13 cellular contexts compared by ENCODE assay signal in the genomic region with DNA sequence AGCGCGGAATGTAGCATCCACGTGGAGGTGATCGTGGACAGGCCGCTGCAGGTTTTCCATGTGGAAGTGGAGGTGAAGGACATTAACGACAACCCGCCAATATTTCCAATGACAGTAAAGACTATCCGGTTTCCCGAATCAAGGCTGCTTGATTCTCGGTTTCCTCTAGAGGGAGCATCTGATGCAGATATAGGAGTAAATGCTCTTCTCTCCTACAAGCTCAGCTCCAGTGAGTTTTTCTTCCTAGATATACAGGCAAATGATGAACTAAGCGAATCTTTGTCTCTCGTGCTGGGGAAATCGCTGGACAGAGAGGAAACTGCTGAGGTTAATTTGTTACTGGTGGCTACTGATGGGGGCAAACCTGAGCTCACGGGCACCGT. TPM values are rescaled to one million over a fixed set of nuclear protein-coding genes. Genes with fewer than 3 reads are reported as not detected.
DNase-seq lines count a peak whose midpoint lies in the region; ATAC-seq, FAIRE-seq and TF ChIP-seq lines count a peak whose summit lies in the region.
"Had no signal": no experiment of that assay in that cellular context is flagged by ENCODE, and none has a peak within 500 bp of the region (broad histone marks: within the 10 kb centered on the region; RNA-seq: fewer than 3 reads in every experiment).

No MANE protein-coding gene starts in this region.

- H3K4me1 ChIP-seq in A549, result no peaks in the 10 kb centered on the region
- H3K4me1 ChIP-seq: esophagus squamous epithelium had no signal

- H3K27ac ChIP-seq in A549, result no peak overlapping the region
- H3K27ac ChIP-seq: esophagus squamous epithelium had no signal

- POLR2A ChIA-PET in A549 (lab: Yijun Ruan, JAX), result no interaction called here

- H3K27me3 ChIP-seq in H7 (ENCODE audit: control insufficient read depth, insufficient read depth, low read length), result no peaks in the 10 kb centered on the region

- H3K4me2 ChIP-seq in A549, result peak overlapping the region; percentile 51

- no peak for TF ChIP-seq RAD21 in A549 (conservative IDR thresholded peaks at IDR 0.05 in 1 of 2, IDR thresholded peaks at IDR 0.05 in 1 of 2)

- WGBS in A549 (ENCODE audit: missing lambda C conversion rate), result 37% methylated on average over 15 of the region's 15 CpGs

- no peak for TF ChIP-seq CTCF in A549 (IDR thresholded peaks at IDR 0.05)
- TF ChIP-seq CTCF in WI38 (IDR thresholded peaks at IDR 0.05; ENCODE audit: low read depth, low read length), result no peak

- H3K36me3 ChIP-seq in H7 (replicated peaks; ENCODE audit: control insufficient read depth, insufficient read depth, low read length), result no peaks in the 10 kb centered on the region
- H3K36me3 ChIP-seq: esophagus squamous epithelium had no signal

- ATAC-seq in A549 (peak; percentile 85 to 93; a peak in 5 of 6 replicates), HG03095 (IDR thresholded peaks at IDR 0.05; ENCODE audit: unreplicated experiment) (no peak), left lobe of liver (no peak)
- ATAC-seq: natural killer cell treated with Interleukin-12 subunit alpha and Interleukin-12 subunit beta and Interleukin-15 and Interleukin-18, amount 100 ng/mL, for 72 hours had no signal

- no peak for FAIRE-seq in A549 (lab: Jason Lieb, UNC)

- peak overlapping the region; percentile 38 for H3K4me3 ChIP-seq in A549
- peak overlapping the region; percentile 22; the same call in 1 of the 2 replicates for H3K4me3 ChIP-seq in H7 (ENCODE audit: insufficient read depth, low read depth, low read length)
- peak overlapping the region; percentile 32 for H3K4me3 ChIP-seq in WI38 (ENCODE audit: low read depth, low read length)

- CTCF ChIA-PET in A549 (lab: Yijun Ruan, JAX), result interaction anchor here (0.6 to 4.9 kb wide), 8 partner anchors 9 to 1561 kb away, joined by 3 to 28 read pairs (median 4); a partner anchor contains a TSS

- DNase-seq in A549 (ENCODE audit: low read depth in 1 of 2, low spot score in 1 of 2), result peak; percentile 41 to 51
- DNase-seq in H7, result peak; percentile 83
- peak; percentile 3 for DNase-seq in iris pigment epithelial cell (ENCODE audit: low read depth)
- DNase-seq in hippocampal formation (lab: John Stamatoyannopoulos, UW), result no peak
- no peak for DNase-seq in NCI-H1694 (lab: John Stamatoyannopoulos, UW)
- no peak for DNase-seq in left lobe of liver (ENCODE audit: low spot score)
- DNase-seq: activated naive CD4-positive, alpha-beta T cell; CD4-positive, alpha-beta T cell; esophagus squamous epithelium; NCI-H1048 had no signal

- peaks cover 33% of the 10 kb centered on the region for H3K9me3 ChIP-seq in A549

- no peak for TF ChIP-seq POLR2A in A549 (IDR thresholded peaks at IDR 0.05; ENCODE audit: low read length)

- no peak for TF ChIP-seq EP300 in A549 (IDR thresholded peaks at IDR 0.05)

TF ChIP-seq in A549, 52 proteins besides CTCF, POLR2A, EP300 and RAD21 (continues in another document):
- TF ChIP-seq JUNB (IDR thresholded peaks at IDR 0.05) (no peak), RARB (CRISPR knock-in tag; IDR thresholded peaks at IDR 0.05) (no peak), CHD2 (IDR thresholded peaks at IDR 0.05; ENCODE audit: low read length, partially characterized antibody) (no peak), RFX5 (IDR thresholded peaks at IDR 0.05) (no peak), FOSB (CRISPR knock-in tag; IDR thresholded peaks at IDR 0.05) (no peak), MAZ (IDR thresholded peaks at IDR 0.05; ENCODE audit: borderline replicate concordance, low read depth, low read length) (no peak), ZFP36 (IDR thresholded peaks at IDR 0.05; ENCODE audit: borderline replicate concordance, partially characterized antibody) (no peak), CBX8 (IDR thresholded peaks at IDR 0.05) (no peak)
- TF ChIP-seq, protein P1, sequence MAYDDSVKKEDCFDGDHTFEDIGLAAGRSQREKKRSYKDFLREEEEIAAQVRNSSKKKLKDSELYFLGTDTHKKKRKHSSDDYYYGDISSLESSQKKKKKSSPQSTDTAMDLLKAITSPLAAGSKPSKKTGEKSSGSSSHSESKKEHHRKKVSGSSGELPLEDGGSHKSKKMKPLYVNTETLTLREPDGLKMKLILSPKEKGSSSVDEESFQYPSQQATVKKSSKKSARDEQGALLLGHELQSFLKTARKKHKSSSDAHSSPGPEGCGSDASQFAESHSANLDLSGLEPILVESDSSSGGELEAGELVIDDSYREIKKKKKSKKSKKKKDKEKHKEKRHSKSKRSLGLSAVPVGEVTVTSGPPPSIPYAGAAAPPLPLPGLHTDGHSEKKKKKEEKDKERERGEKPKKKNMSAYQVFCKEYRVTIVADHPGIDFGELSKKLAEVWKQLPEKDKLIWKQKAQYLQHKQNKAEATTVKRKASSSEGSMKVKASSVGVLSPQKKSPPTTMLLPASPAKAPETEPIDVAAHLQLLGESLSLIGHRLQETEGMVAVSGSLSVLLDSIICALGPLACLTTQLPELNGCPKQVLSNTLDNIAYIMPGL (CRISPR knock-in tag; IDR thresholded peaks at IDR 0.05; ENCODE audit: borderline replicate concordance), result no peak
- TF ChIP-seq, protein P2, sequence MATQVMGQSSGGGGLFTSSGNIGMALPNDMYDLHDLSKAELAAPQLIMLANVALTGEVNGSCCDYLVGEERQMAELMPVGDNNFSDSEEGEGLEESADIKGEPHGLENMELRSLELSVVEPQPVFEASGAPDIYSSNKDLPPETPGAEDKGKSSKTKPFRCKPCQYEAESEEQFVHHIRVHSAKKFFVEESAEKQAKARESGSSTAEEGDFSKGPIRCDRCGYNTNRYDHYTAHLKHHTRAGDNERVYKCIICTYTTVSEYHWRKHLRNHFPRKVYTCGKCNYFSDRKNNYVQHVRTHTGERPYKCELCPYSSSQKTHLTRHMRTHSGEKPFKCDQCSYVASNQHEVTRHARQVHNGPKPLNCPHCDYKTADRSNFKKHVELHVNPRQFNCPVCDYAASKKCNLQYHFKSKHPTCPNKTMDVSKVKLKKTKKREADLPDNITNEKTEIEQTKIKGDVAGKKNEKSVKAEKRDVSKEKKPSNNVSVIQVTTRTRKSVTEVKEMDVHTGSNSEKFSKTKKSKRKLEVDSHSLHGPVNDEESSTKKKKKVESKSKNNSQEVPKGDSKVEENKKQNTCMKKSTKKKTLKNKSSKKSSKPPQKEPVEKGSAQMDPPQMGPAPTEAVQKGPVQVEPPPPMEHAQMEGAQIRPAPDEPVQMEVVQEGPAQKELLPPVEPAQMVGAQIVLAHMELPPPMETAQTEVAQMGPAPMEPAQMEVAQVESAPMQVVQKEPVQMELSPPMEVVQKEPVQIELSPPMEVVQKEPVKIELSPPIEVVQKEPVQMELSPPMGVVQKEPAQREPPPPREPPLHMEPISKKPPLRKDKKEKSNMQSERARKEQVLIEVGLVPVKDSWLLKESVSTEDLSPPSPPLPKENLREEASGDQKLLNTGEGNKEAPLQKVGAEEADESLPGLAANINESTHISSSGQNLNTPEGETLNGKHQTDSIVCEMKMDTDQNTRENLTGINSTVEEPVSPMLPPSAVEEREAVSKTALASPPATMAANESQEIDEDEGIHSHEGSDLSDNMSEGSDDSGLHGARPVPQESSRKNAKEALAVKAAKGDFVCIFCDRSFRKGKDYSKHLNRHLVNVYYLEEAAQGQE (IDR thresholded peaks at IDR 0.05), result no peak

RNA-seq across cellular contexts. Expression of a gene that starts 0.6 kb away (rescaled TPM):
- 0.03 and 0.07 TPM in 2 replicates for polyA plus RNA-seq in A549 (2011; rRNA removed)
- polyA plus RNA-seq in A549 (2012; cell fraction: cytosol; rRNA removed), result 0.03 and 0.04 TPM in 2 replicates
- 0.11 and 0.15 TPM in 2 replicates for polyA plus RNA-seq in A549 (2012; cell fraction: nucleus; rRNA removed)
- 0.08 TPM in 3 replicates for polyA plus RNA-seq in A549 (2017; fragmentation: RNase III; extraction: RNeasy Plus Mini Kit Qiagen cat#74134 plus additional on column Dnase treatment)
- polyA minus RNA-seq in A549 (2011; rRNA and poly(A)+ RNA removed), result 0.21 TPM in 1 of 2 replicates, not detected in the other
- not detected in 2 replicates for total RNA-seq in H7 (2014; rRNA removed; shearing (Covaris generic))
- not detected for total RNA-seq in left lobe of liver
- total RNA-seq: CD4-positive, alpha-beta T cell; esophagus squamous epithelium; natural killer cell treated with Interleukin-12 subunit alpha and Interleukin-12 subunit beta and Interleukin-15 and Interleukin-18, amount 100 ng/mL, for 72 hours had no signal

RNA-seq across cellular contexts. Expression of a gene that starts 5.6 kb away (rescaled TPM):
- polyA plus RNA-seq in A549 (2011; rRNA removed) (1.5 and 1.7 TPM in 2 replicates), A549 (2017; fragmentation: RNase III; extraction: RNeasy Plus Mini Kit Qiagen cat#74134 plus additional on column Dnase treatment) (0.84 to 1.0 TPM (median 0.88 TPM) in 3 replicates)
- 0.49 and 0.50 TPM in 2 replicates for polyA plus RNA-seq in A549 (2012; cell fraction: cytosol; rRNA removed)
- 1.0 and 1.5 TPM in 2 replicates for polyA plus RNA-seq in A549 (2012; cell fraction: nucleus; rRNA removed)
- 0.79 and 0.83 TPM in 2 replicates for polyA minus RNA-seq in A549 (2011; rRNA and poly(A)+ RNA removed)
- not detected in 2 replicates for total RNA-seq in H7 (2014; rRNA removed; shearing (Covaris generic))
- 0.05 TPM for total RNA-seq in left lobe of liver
- total RNA-seq: CD4-positive, alpha-beta T cell; natural killer cell treated with Interleukin-12 subunit alpha and Interleukin-12 subunit beta and Interleukin-15 and Interleukin-18, amount 100 ng/mL, for 72 hours had no signal

RNA-seq across cellular contexts. Expression of a gene that starts 9.3 kb away (rescaled TPM):
- polyA plus RNA-seq in A549 (2011; rRNA removed), result 0.37 and 0.52 TPM in 2 replicates
- polyA plus RNA-seq in A549 (2012; cell fraction: cytosol; rRNA removed), result 0.05 and 0.14 TPM in 2 replicates
- polyA plus RNA-seq in A549 (2012; cell fraction: nucleus; rRNA removed), result 0.31 and 0.36 TPM in 2 replicates
- 0.12 to 0.18 TPM (median 0.13 TPM) in 3 replicates for polyA plus RNA-seq in A549 (2017; fragmentation: RNase III; extraction: RNeasy Plus Mini Kit Qiagen cat#74134 plus additional on column Dnase treatment)
- polyA minus RNA-seq in A549 (2011; rRNA and poly(A)+ RNA removed), result 0.05 and 0.29 TPM in 2 replicates
- total RNA-seq in H7 (2014; rRNA removed; shearing (Covaris generic)), result not detected in 2 replicates
- total RNA-seq in left lobe of liver, result not detected
- total RNA-seq: CD4-positive, alpha-beta T cell; esophagus squamous epithelium; natural killer cell treated with Interleukin-12 subunit alpha and Interleukin-12 subunit beta and Interleukin-15 and Interleukin-18, amount 100 ng/mL, for 72 hours had no signal

RNA-seq across cellular contexts. Expression of a gene that starts 11.6 kb away (rescaled TPM):
- polyA plus RNA-seq in A549 (2011; rRNA removed) (2.8 and 3.3 TPM in 2 replicates), A549 (2017; fragmentation: RNase III; extraction: RNeasy Plus Mini Kit Qiagen cat#74134 plus additional on column Dnase treatment) (1.6 to 2.2 TPM (median 1.9 TPM) in 3 replicates)
- 0.66 and 0.88 TPM in 2 replicates for polyA plus RNA-seq in A549 (2012; cell fraction: cytosol; rRNA removed)
- 2.1 and 2.8 TPM in 2 replicates for polyA plus RNA-seq in A549 (2012; cell fraction: nucleus; rRNA removed)
- 3.5 and 4.4 TPM in 2 replicates for polyA minus RNA-seq in A549 (2011; rRNA and poly(A)+ RNA removed)
- total RNA-seq in H7 (2014; rRNA removed; shearing (Covaris generic)), result 6.0 and 7.6 TPM in 2 replicates
- 0.05 TPM for total RNA-seq in left lobe of liver
- total RNA-seq: CD4-positive, alpha-beta T cell; natural killer cell treated with Interleukin-12 subunit alpha and Interleukin-12 subunit beta and Interleukin-15 and Interleukin-18, amount 100 ng/mL, for 72 hours had no signal

RNA-seq across cellular contexts. Expression of a gene that starts 26.2 kb away (rescaled TPM):
- 0.32 and 0.62 TPM in 2 replicates for polyA plus RNA-seq in A549 (2011; rRNA removed)
- 0.13 and 0.15 TPM in 2 replicates for polyA plus RNA-seq in A549 (2012; cell fraction: cytosol; rRNA removed)
- 0.41 and 0.43 TPM in 2 replicates for polyA plus RNA-seq in A549 (2012; cell fraction: nucleus; rRNA removed)
- polyA plus RNA-seq in A549 (2017; fragmentation: RNase III; extraction: RNeasy Plus Mini Kit Qiagen cat#74134 plus additional on column Dnase treatment), result 0.64 to 0.84 TPM (median 0.78 TPM) in 3 replicates
- 0.79 and 1.4 TPM in 2 replicates for polyA minus RNA-seq in A549 (2011; rRNA and poly(A)+ RNA removed)
- 0.15 and 0.28 TPM in 2 replicates for total RNA-seq in H7 (2014; rRNA removed; shearing (Covaris generic))
- not detected for total RNA-seq in left lobe of liver
- total RNA-seq: CD4-positive, alpha-beta T cell; natural killer cell treated with Interleukin-12 subunit alpha and Interleukin-12 subunit beta and Interleukin-15 and Interleukin-18, amount 100 ng/mL, for 72 hours had no signal

Comparison
In these comparisons a context has a peak if more than half of its experiments do, and no peak if none do; other contexts are left out.
1. ATAC-seq: peak in A549 (2 of 2); none in HG03095 (single experiment) and left lobe of liver (single experiment).
2. DNase-seq: peak in A549 (2 of 2), H7 (single experiment) and iris pigment epithelial cell (single experiment); none in hippocampal formation (0 of 2), NCI-H1694 (single experiment) and left lobe of liver (single experiment).
3. Peak in every context shown above with its lines, with median percentiles within 50 percentile points of each other: H3K4me3 ChIP-seq.